In genomic region chr9:94851467-94851866, GRCh38 we compare ENCODE assay signal across 20 cellular contexts.
DNase-seq lines count a peak whose midpoint lies in the region; ATAC-seq, FAIRE-seq and TF ChIP-seq lines count a peak whose summit lies in the region.
"Had no signal": no experiment of that assay in that cellular context is flagged by ENCODE, and none has a peak within 500 bp of the region (broad histone marks: within the 10 kb centered on the region; RNA-seq: fewer than 3 reads in every experiment).

No MANE protein-coding gene starts in this region.

- TF ChIP-seq RAD21 in A549 (conservative IDR thresholded peaks at IDR 0.05 in 1 of 2, IDR thresholded peaks at IDR 0.05 in 1 of 2), result no peak

- H3K4me3 Mint-ChIP-seq in type B pancreatic cell, result no peak overlapping the region
- H3K4me3 Mint-ChIP-seq: CD4-positive, CD25-positive, alpha-beta regulatory T cell; CD8-positive, alpha-beta memory T cell; GM23338 had no signal

- peak overlapping the region; percentile 59 for H3K27ac Mint-ChIP-seq in type B pancreatic cell
- H3K27ac Mint-ChIP-seq: CD8-positive, alpha-beta memory T cell; GM23338 had no signal

- H3K4me1 ChIP-seq in A549, result peaks cover 51% of the 10 kb centered on the region
- H3K4me1 ChIP-seq in esophagus (ENCODE audit: control insufficient read depth in 2 of 2, insufficient read depth in 2 of 2, low read length in 1 of 2), result peaks cover 4 to 10% of the 10 kb centered on the region in 2 donors
- H3K4me1 ChIP-seq in left lung, result no peaks in the 10 kb centered on the region

- TF ChIP-seq CTCF in A549 (IDR thresholded peaks at IDR 0.05) (no peak), left lung (IDR thresholded peaks at IDR 0.05) (no peak), type B pancreatic cell (conservative IDR thresholded peaks at IDR 0.05) (no peak)

- peaks cover 5% of the 10 kb centered on the region for H3K9me3 Mint-ChIP-seq in type B pancreatic cell
- H3K9me3 Mint-ChIP-seq: CD4-positive, CD25-positive, alpha-beta regulatory T cell; CD8-positive, alpha-beta memory T cell; GM23338 had no signal

- no peak overlapping the region for H3K4me2 ChIP-seq in A549
- H3K4me2 ChIP-seq: GM23338 had no signal

- H3K27me3 ChIP-seq in esophagus (ENCODE audit: control insufficient read depth in 1 of 2, insufficient read depth in 2 of 2, low read length in 2 of 2), result no peaks in the 10 kb centered on the region
- H3K27me3 ChIP-seq in left lung, result no peaks in the 10 kb centered on the region
- H3K27me3 ChIP-seq: BE2C had no signal

- H3K9me3 ChIP-seq in A549, result no peaks in the 10 kb centered on the region
- H3K9me3 ChIP-seq in esophagus (ENCODE audit: control insufficient read depth in 2 of 2, insufficient read depth in 1 of 2, low read depth in 1 of 2, low read length in 1 of 2), result no peaks in the 10 kb centered on the region
- H3K9me3 ChIP-seq in left lung, result no peaks in the 10 kb centered on the region
- H3K9me3 ChIP-seq: BE2C had no signal

- 91% methylated on average over 4 of the region's 4 CpGs for WGBS in A549 (ENCODE audit: missing lambda C conversion rate)
- WGBS in esophagus, 2 donors, result 56 to 75% methylated on average over 4 of the region's 4 CpGs

- no peak for TF ChIP-seq EP300 in A549 (IDR thresholded peaks at IDR 0.05)

- peaks cover 8% of the 10 kb centered on the region for H3K36me3 Mint-ChIP-seq in type B pancreatic cell

- no peaks in the 10 kb centered on the region for H3K27me3 Mint-ChIP-seq in type B pancreatic cell
- H3K27me3 Mint-ChIP-seq: CD4-positive, CD25-positive, alpha-beta regulatory T cell; CD8-positive, alpha-beta memory T cell had no signal

- no peak overlapping the region for H3K4me3 ChIP-seq in A549
- no peak overlapping the region for H3K4me3 ChIP-seq in esophagus (ENCODE audit: low read depth in 1 of 2, low read length in 2 of 2)
- H3K4me3 ChIP-seq in left lung, result no peak overlapping the region
- H3K4me3 ChIP-seq: GM23338 had no signal

- no peak for FAIRE-seq in A549 (lab: Jason Lieb, UNC)
- FAIRE-seq: D721Med, G401.6, GM12891, H54 had no signal

- POLR2A ChIA-PET in A549 (lab: Yijun Ruan, JAX), result no interaction called here

- H3K27ac ChIP-seq in A549 (peak overlapping the region; percentile 84), esophagus (ENCODE audit: low read depth in 2 of 2, low read length in 1 of 2) (peak overlapping the region; percentile 70 to 75), left lung (no peak overlapping the region)

- no peaks in the 10 kb centered on the region for H3K36me3 ChIP-seq in esophagus (ENCODE audit: control insufficient read depth in 2 of 2, insufficient read depth in 2 of 2, low read length in 1 of 2)
- no peaks in the 10 kb centered on the region for H3K36me3 ChIP-seq in left lung
- H3K36me3 ChIP-seq: BE2C had no signal

- peaks cover 19% of the 10 kb centered on the region for H3K4me1 Mint-ChIP-seq in type B pancreatic cell (ENCODE audit: unreplicated experiment)

- no peak for TF ChIP-seq POLR2A in A549 (IDR thresholded peaks at IDR 0.05; ENCODE audit: low read length)

- ATAC-seq in A549 (no peak), left lung (peak; percentile 43), GM18907 (IDR thresholded peaks at IDR 0.05; ENCODE audit: unreplicated experiment) (no peak)

- DNase-seq in A549 (ENCODE audit: low read depth in 1 of 2, low spot score in 1 of 2) (no peak), left lung (no peak), type B pancreatic cell (ENCODE audit: extremely low spot score, unreplicated experiment) (no peak), hippocampal formation (lab: John Stamatoyannopoulos, UW) (no peak), posterior cingulate gyrus (no peak)
- DNase-seq: 8988T; ACHN; BE2C; C1 segment of cervical spinal cord; CD4-positive, CD25-positive, alpha-beta regulatory T cell; CD8-positive, alpha-beta memory T cell; COR-L47; HCEC 1CT had no signal

- CTCF ChIA-PET in A549 (lab: Yijun Ruan, JAX), result interaction anchor here (0.8 to 1.3 kb wide), 2 partner anchors 12 to 170 kb away, joined by 3 read pairs; no protein-coding TSS in a partner anchor

- intact Hi-C loops in left lung (cut with DNase I), result no loop called here
- intact Hi-C loops in posterior cingulate gyrus (cut with DNase I), result no loop called here

TF ChIP-seq in A549, 52 proteins besides CTCF, POLR2A, EP300 and RAD21:
- no peak for TF ChIP-seq HOXB13 (CRISPR knock-in tag; IDR thresholded peaks at IDR 0.05; ENCODE audit: low read depth)
- TF ChIP-seq, protein P1, sequence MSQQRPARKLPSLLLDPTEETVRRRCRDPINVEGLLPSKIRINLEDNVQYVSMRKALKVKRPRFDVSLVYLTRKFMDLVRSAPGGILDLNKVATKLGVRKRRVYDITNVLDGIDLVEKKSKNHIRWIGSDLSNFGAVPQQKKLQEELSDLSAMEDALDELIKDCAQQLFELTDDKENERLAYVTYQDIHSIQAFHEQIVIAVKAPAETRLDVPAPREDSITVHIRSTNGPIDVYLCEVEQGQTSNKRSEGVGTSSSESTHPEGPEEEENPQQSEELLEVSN (IDR thresholded peaks at IDR 0.05; ENCODE audit: borderline replicate concordance, low read depth), result no peak
- TF ChIP-seq HES2 (IDR thresholded peaks at IDR 0.05), result no peak
- no peak for TF ChIP-seq MAX (IDR thresholded peaks at IDR 0.05)
- TF ChIP-seq HOXB5 (CRISPR knock-in tag; IDR thresholded peaks at IDR 0.05), result no peak
- no peak for TF ChIP-seq MAFK (IDR thresholded peaks at IDR 0.05; ENCODE audit: partially characterized antibody)
- TF ChIP-seq KDM1A (IDR thresholded peaks at IDR 0.05; ENCODE audit: low read depth), result no peak
- TF ChIP-seq EHF (CRISPR knock-in tag; IDR thresholded peaks at IDR 0.05), result no peak
- TF ChIP-seq RCOR1 (IDR thresholded peaks at IDR 0.05; ENCODE audit: low read depth, low read length), result no peak
- TF ChIP-seq BCL3 (IDR thresholded peaks at IDR 0.05), result no peak
- TF ChIP-seq, protein P2, sequence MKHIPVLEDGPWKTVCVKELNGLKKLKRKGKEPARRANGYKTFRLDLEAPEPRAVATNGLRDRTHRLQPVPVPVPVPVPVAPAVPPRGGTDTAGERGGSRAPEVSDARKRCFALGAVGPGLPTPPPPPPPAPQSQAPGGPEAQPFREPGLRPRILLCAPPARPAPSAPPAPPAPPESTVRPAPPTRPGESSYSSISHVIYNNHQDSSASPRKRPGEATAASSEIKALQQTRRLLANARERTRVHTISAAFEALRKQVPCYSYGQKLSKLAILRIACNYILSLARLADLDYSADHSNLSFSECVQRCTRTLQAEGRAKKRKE (CRISPR knock-in tag; IDR thresholded peaks at IDR 0.05; ENCODE audit: low read depth), result no peak
- no peak for TF ChIP-seq RARB (CRISPR knock-in tag; IDR thresholded peaks at IDR 0.05)

Comparison
In these comparisons a context has a peak if more than half of its experiments do, and no peak if none do; other contexts are left out.
1. H3K27ac ChIP-seq: peak in A549 (2 of 2) and esophagus (2 of 2); none in left lung (0 of 2).